Comparison of ENCODE assay signal across 12 cellular contexts in genomic region chr11:2530855-2531200, GRCh38.
DNase-seq lines count a peak whose midpoint lies in the region; ATAC-seq and TF ChIP-seq lines count a peak whose summit lies in the region.
"Had no signal": no experiment of that assay in that cellular context is flagged by ENCODE, and none has a peak within 500 bp of the region (broad histone marks: within the 10 kb centered on the region; RNA-seq: fewer than 3 reads in every experiment).

No MANE protein-coding gene starts in this region.

- H3K27ac ChIP-seq in lower lobe of right lung (no peak overlapping the region), spleen (no peak overlapping the region)
- H3K27ac ChIP-seq: C4-2B, GM23248 had no signal

- no peaks in the 10 kb centered on the region for H3K27me3 ChIP-seq in lower lobe of right lung (ENCODE audit: low read depth)
- no peaks in the 10 kb centered on the region for H3K27me3 ChIP-seq in spleen (replicated peaks in 1 of 7)

- TF ChIP-seq CTCF in chondrocyte (IDR thresholded peaks at IDR 0.05) (no peak), lower lobe of right lung (IDR thresholded peaks at IDR 0.05) (no peak), spleen (IDR thresholded peaks at IDR 0.05 in 8 of 11, conservative IDR thresholded peaks at IDR 0.05 in 3 of 11) (no peak)

- intact Hi-C loops in activated naive CD4-positive, alpha-beta T cell treated with anti-CD3 and anti-CD28 coated beads for 36 hours (cut with micrococcal nuclease): loop anchor here (1.0 to 10.0 kb wide), 4 partner anchors 103 to 336 kb away; partner anchors contain the start of gene TSSC4
- intact Hi-C loops in lower lobe of right lung (cut with DNase I): loop anchor here (5.0 kb wide), 2 partner anchors 104 to 361 kb away; no protein-coding TSS in a partner anchor
- intact Hi-C loops in spleen (cut with DNase I; ENCODE audit: low total_unique reads): loop anchor here (1.0 kb wide), 1 partner anchor 103 kb away; no protein-coding TSS in a partner anchor

- peak; percentile 13 for DNase-seq in activated naive CD4-positive, alpha-beta T cell treated with anti-CD3 and anti-CD28 coated beads, Interleukin-2, amount 10 ng/mL, durations not matched to agents 7 days and 5 days
- DNase-seq in activated naive CD4-positive, alpha-beta T cell treated with anti-CD3 and anti-CD28 coated beads for 36 hours: no peak
- peak; percentile 80 for DNase-seq in chondrocyte (ENCODE audit: low spot score)
- peak; percentile 30 for DNase-seq in lower lobe of right lung
- peak; percentile 71 for DNase-seq in spleen
- no peak for DNase-seq in NCI-H526 treated with DMSO at 0.1 percent for 48 hours (lab: John Stamatoyannopoulos, UW)
- no peak for DNase-seq in NCI-H748 treated with DMSO at 0.1 percent for 48 hours (lab: John Stamatoyannopoulos, UW)
- DNase-seq: NCI-H2029 treated with DMSO at 0.1 percent for 48 hours, NCI-H524 treated with DMSO at 0.1 percent for 48 hours had no signal

- H3K9me3 Mint-ChIP-seq in activated naive CD4-positive, alpha-beta T cell treated with anti-CD3 and anti-CD28 coated beads, Interleukin-2, amount 10 ng/mL, durations not matched to agents 7 days and 5 days: no peaks in the 10 kb centered on the region
- H3K9me3 Mint-ChIP-seq in activated naive CD4-positive, alpha-beta T cell treated with anti-CD3 and anti-CD28 coated beads for 36 hours: no peaks in the 10 kb centered on the region
- H3K9me3 Mint-ChIP-seq in chondrocyte (ENCODE audit: low read depth): no peaks in the 10 kb centered on the region

- CTCF ChIA-PET in activated naive CD4-positive, alpha-beta T cell treated with anti-CD3 and anti-CD28 coated beads, Interleukin-2, amount 10 ng/mL, durations not matched to agents 7 days and 5 days (lab: Charles Lee): interaction anchor here (0.9 to 8.3 kb wide), 11 partner anchors 13 to 559 kb away, joined by 3 to 344 read pairs (median 9); partner anchors contain the start of genes CDKN1C, KCNQ1 and TSSC4
- CTCF ChIA-PET in activated naive CD4-positive, alpha-beta T cell treated with anti-CD3 and anti-CD28 coated beads for 36 hours (lab: Charles Lee): interaction anchor here (0.7 to 8.7 kb wide), 20 partner anchors 16 to 358 kb away, joined by 3 to 280 read pairs (median 4); partner anchors contain the start of genes CDKN1C, KCNQ1, TRPM5 and TSSC4

- H3K4me1 ChIP-seq in lower lobe of right lung: peaks cover 34% of the 10 kb centered on the region
- peaks cover 20 to 56% (median 45%) of the 10 kb centered on the region in 6 donors for H3K4me1 ChIP-seq in spleen

- ATAC-seq in lower lobe of right lung: no peak
- ATAC-seq in GM18858 (IDR thresholded peaks at IDR 0.05; ENCODE audit: unreplicated experiment): no peak

- H3K27me3 Mint-ChIP-seq in activated naive CD4-positive, alpha-beta T cell treated with anti-CD3 and anti-CD28 coated beads, Interleukin-2, amount 10 ng/mL, durations not matched to agents 7 days and 5 days: peaks cover 5% of the 10 kb centered on the region
- H3K27me3 Mint-ChIP-seq in activated naive CD4-positive, alpha-beta T cell treated with anti-CD3 and anti-CD28 coated beads for 36 hours (ENCODE audit: low read depth): no peaks in the 10 kb centered on the region
- H3K27me3 Mint-ChIP-seq in chondrocyte (ENCODE audit: low read depth): peaks cover 20% of the 10 kb centered on the region

- WGBS in spleen, 5 donors: 80 to 90% (median 87%) methylated on average over 8 to 10 of the region's 10 CpGs

- no peak overlapping the region for H3K4me3 Mint-ChIP-seq in activated naive CD4-positive, alpha-beta T cell treated with anti-CD3 and anti-CD28 coated beads, Interleukin-2, amount 10 ng/mL, durations not matched to agents 7 days and 5 days
- no peak overlapping the region for H3K4me3 Mint-ChIP-seq in activated naive CD4-positive, alpha-beta T cell treated with anti-CD3 and anti-CD28 coated beads for 36 hours
- H3K4me3 Mint-ChIP-seq in chondrocyte (ENCODE audit: unreplicated experiment): no peak overlapping the region

- H3K27ac Mint-ChIP-seq in activated naive CD4-positive, alpha-beta T cell treated with anti-CD3 and anti-CD28 coated beads, Interleukin-2, amount 10 ng/mL, durations not matched to agents 7 days and 5 days: no peak overlapping the region
- no peak overlapping the region for H3K27ac Mint-ChIP-seq in activated naive CD4-positive, alpha-beta T cell treated with anti-CD3 and anti-CD28 coated beads for 36 hours
- no peak overlapping the region for H3K27ac Mint-ChIP-seq in chondrocyte (ENCODE audit: unreplicated experiment)

- no peaks in the 10 kb centered on the region for H3K36me3 ChIP-seq in lower lobe of right lung
- H3K36me3 ChIP-seq in spleen: peaks cover 0 to 11% (median 0%) of the 10 kb centered on the region in 6 donors

- H3K4me3 ChIP-seq in lower lobe of right lung (no peak overlapping the region), spleen (no peak overlapping the region)
- H3K4me3 ChIP-seq: GM23248 had no signal

- peaks cover 39% of the 10 kb centered on the region for H3K4me1 Mint-ChIP-seq in activated naive CD4-positive, alpha-beta T cell treated with anti-CD3 and anti-CD28 coated beads, Interleukin-2, amount 10 ng/mL, durations not matched to agents 7 days and 5 days
- H3K4me1 Mint-ChIP-seq in activated naive CD4-positive, alpha-beta T cell treated with anti-CD3 and anti-CD28 coated beads for 36 hours (ENCODE audit: low read depth): peaks cover 30% of the 10 kb centered on the region
- H3K4me1 Mint-ChIP-seq in chondrocyte (ENCODE audit: low read depth): peaks cover 12% of the 10 kb centered on the region

- no peaks in the 10 kb centered on the region for H3K9me3 ChIP-seq in lower lobe of right lung
- no peaks in the 10 kb centered on the region for H3K9me3 ChIP-seq in spleen

- peaks cover 1% of the 10 kb centered on the region for H3K36me3 Mint-ChIP-seq in activated naive CD4-positive, alpha-beta T cell treated with anti-CD3 and anti-CD28 coated beads, Interleukin-2, amount 10 ng/mL, durations not matched to agents 7 days and 5 days
- no peaks in the 10 kb centered on the region for H3K36me3 Mint-ChIP-seq in activated naive CD4-positive, alpha-beta T cell treated with anti-CD3 and anti-CD28 coated beads for 36 hours (ENCODE audit: low read depth)
- H3K36me3 Mint-ChIP-seq in chondrocyte (ENCODE audit: low read depth): no peaks in the 10 kb centered on the region

- no peak for TF ChIP-seq POLR2A in spleen (IDR thresholded peaks at IDR 0.05)

Comparison
In these comparisons a context has a peak if more than half of its experiments do, and no peak if none do; other contexts are left out.
1. DNase-seq: peak in activated naive CD4-positive, alpha-beta T cell treated with anti-CD3 and anti-CD28 coated beads, Interleukin-2, amount 10 ng/mL, durations not matched to agents 7 days and 5 days (single experiment), chondrocyte (single experiment), lower lobe of right lung (single experiment) and spleen (single experiment); none in activated naive CD4-positive, alpha-beta T cell treated with anti-CD3 and anti-CD28 coated beads for 36 hours (single experiment), NCI-H526 treated with DMSO at 0.1 percent for 48 hours (single experiment) and NCI-H748 treated with DMSO at 0.1 percent for 48 hours (single experiment).